In the genomic region with DNA sequence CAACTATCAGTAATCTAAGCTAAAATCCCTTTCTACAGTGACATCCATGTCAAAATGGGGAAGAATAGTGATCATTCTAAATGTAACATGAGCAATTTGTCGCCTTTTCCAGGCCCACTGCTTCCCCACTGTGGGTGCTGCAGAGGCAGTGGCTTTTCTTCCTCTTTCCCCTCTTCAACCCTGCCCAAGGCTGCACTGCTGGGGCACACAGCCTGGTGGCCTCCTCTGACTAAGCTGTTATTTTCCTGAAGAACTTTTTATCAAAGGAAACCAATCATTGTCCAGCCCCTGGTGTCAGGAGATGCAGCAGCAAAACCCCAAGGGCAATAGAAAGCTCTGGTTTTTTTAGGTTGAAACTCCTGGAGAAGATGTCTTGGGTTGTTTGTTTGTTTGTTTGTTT, we compare ENCODE assay signal across 9 cellular contexts.
DNase-seq lines count a peak whose midpoint lies in the region; ATAC-seq, FAIRE-seq and TF ChIP-seq lines count a peak whose summit lies in the region.
"Had no signal": no experiment of that assay in that cellular context is flagged by ENCODE, and none has a peak within 500 bp of the region (broad histone marks: within the 10 kb centered on the region; RNA-seq: fewer than 3 reads in every experiment).

No MANE protein-coding gene starts in this region.

- H3K36me3 Mint-ChIP-seq in neural progenitor cell (no peaks in the 10 kb centered on the region), immature natural killer cell (no peaks in the 10 kb centered on the region)

- no peak for TF ChIP-seq POLR2A in GM12891 (IDR thresholded peaks at IDR 0.05; ENCODE audit: low read depth, low read length)
- no peak for TF ChIP-seq POLR2A in adrenal gland (IDR thresholded peaks at IDR 0.05)
- no peak for TF ChIP-seq POLR2A in esophagus muscularis mucosa (IDR thresholded peaks at IDR 0.05; ENCODE audit: low read depth)

- ATAC-seq in HG03460 (IDR thresholded peaks at IDR 0.05; ENCODE audit: unreplicated experiment) = peak; percentile 47

- no peak overlapping the region for H3K4me2 ChIP-seq in neural progenitor cell

- H4K20me1 ChIP-seq in neural progenitor cell (ENCODE audit: low read depth) = no peaks in the 10 kb centered on the region

- H3K9me3 Mint-ChIP-seq in neural progenitor cell (no peaks in the 10 kb centered on the region), immature natural killer cell (no peaks in the 10 kb centered on the region)

- H3K9me3 ChIP-seq in adrenal gland (replicated peaks in 1 of 3) = no peaks in the 10 kb centered on the region
- H3K9me3 ChIP-seq in neural progenitor cell (ENCODE audit: low read depth) = no peaks in the 10 kb centered on the region
- H3K9me3 ChIP-seq in esophagus muscularis mucosa = no peaks in the 10 kb centered on the region
- H3K9me3 ChIP-seq: ascending aorta had no signal

- H3F3A ChIP-seq in neural progenitor cell (ENCODE audit: low read depth) = peaks cover 3% of the 10 kb centered on the region

- no peaks in the 10 kb centered on the region for H3K79me2 ChIP-seq in neural progenitor cell (ENCODE audit: low read depth)

- WGBS in adrenal gland, 4 donors = 64 to 93% (median 76%) methylated on average over 1 of the region's 1 CpG
- WGBS in esophagus muscularis mucosa = 95% methylated on average over 1 of the region's 1 CpG

- DNase-seq in GM12891 (ENCODE audit: insufficient read length, low spot score) (no peak), adrenal gland (peak; percentile 28 to 64 (median 55)), neural progenitor cell (ENCODE audit: low spot score) (peak; percentile 13), esophagus muscularis mucosa (ENCODE audit: extremely low spot score) (no peak), immature natural killer cell (no peak), NCI-H2029 (lab: John Stamatoyannopoulos, UW) (no peak)
- DNase-seq in stimulated activated naive CD4-positive, alpha-beta T cell (lab: John Stamatoyannopoulos, UW) = no peak

- no peaks in the 10 kb centered on the region for H3K27me3 Mint-ChIP-seq in neural progenitor cell (ENCODE audit: insufficient read depth, low read depth)
- H3K27me3 Mint-ChIP-seq in immature natural killer cell (ENCODE audit: low read depth in 3 of 3) = peaks cover 0 to 4% (median 0%) of the 10 kb centered on the region in 3 donors

- H3K9ac ChIP-seq in neural progenitor cell = no peak overlapping the region

- H3K36me3 ChIP-seq in adrenal gland (replicated peaks in 1 of 2) (no peaks in the 10 kb centered on the region), neural progenitor cell (no peaks in the 10 kb centered on the region), esophagus muscularis mucosa (no peaks in the 10 kb centered on the region)
- H3K36me3 ChIP-seq: ascending aorta had no signal

- peak overlapping the region in 2 of 5 donors; percentile 45 to 80 for H3K27ac ChIP-seq in adrenal gland
- H3K27ac ChIP-seq in neural progenitor cell = no peak overlapping the region
- H3K27ac ChIP-seq in esophagus muscularis mucosa (replicated peaks in 1 of 4) = peak overlapping the region in 1 of 4 donors; percentile 34
- H3K27ac ChIP-seq: ascending aorta had no signal

- no peak for TF ChIP-seq EP300 in esophagus muscularis mucosa (IDR thresholded peaks at IDR 0.05)

- H2AFZ ChIP-seq in neural progenitor cell (replicated peaks) = peak overlapping the region; percentile 26

- H3K27me3 ChIP-seq in adrenal gland = no peaks in the 10 kb centered on the region
- no peaks in the 10 kb centered on the region for H3K27me3 ChIP-seq in neural progenitor cell
- H3K27me3 ChIP-seq in esophagus muscularis mucosa = no peaks in the 10 kb centered on the region
- H3K27me3 ChIP-seq: ascending aorta had no signal

- intact Hi-C loops in adrenal gland (cut with DNase I) = no loop called here
- intact Hi-C loops in esophagus muscularis mucosa (cut with DNase I) = no loop called here

- H3K27ac Mint-ChIP-seq in neural progenitor cell = no peak overlapping the region
- peak overlapping the region in 1 of 6 donors; percentile 28 for H3K27ac Mint-ChIP-seq in immature natural killer cell

- H3K4me3 Mint-ChIP-seq in neural progenitor cell = no peak overlapping the region
- peak overlapping the region in 1 of 5 donors; percentile 43 for H3K4me3 Mint-ChIP-seq in immature natural killer cell

- FAIRE-seq in GM12891 (lab: Jason Lieb, UNC) = peak; percentile 56

- H3K4me1 ChIP-seq in adrenal gland (replicated peaks in 1 of 2) = peaks cover 0 to 19% of the 10 kb centered on the region in 2 donors
- peaks cover 16% of the 10 kb centered on the region for H3K4me1 ChIP-seq in neural progenitor cell
- peaks cover 0 to 18% (median 16%) of the 10 kb centered on the region in 4 donors for H3K4me1 ChIP-seq in esophagus muscularis mucosa
- H3K4me1 ChIP-seq: ascending aorta had no signal

- H3K4me3 ChIP-seq in adrenal gland (peak overlapping the region in 1 of 4 donors; percentile 18), neural progenitor cell (no peak overlapping the region), esophagus muscularis mucosa (no peak overlapping the region)
- H3K4me3 ChIP-seq: ascending aorta had no signal

- peaks cover 27% of the 10 kb centered on the region for H3K4me1 Mint-ChIP-seq in neural progenitor cell
- H3K4me1 Mint-ChIP-seq in immature natural killer cell = peaks cover 5 to 15% of the 10 kb centered on the region in 2 donors

- peak in 5 of 6 experiments; percentile 10 to 49 (median 41) for TF ChIP-seq CTCF in adrenal gland (IDR thresholded peaks at IDR 0.05)
- no peak for TF ChIP-seq CTCF in neural progenitor cell (IDR thresholded peaks at IDR 0.05)
- peak in 1 of 3 experiments; percentile 25 for TF ChIP-seq CTCF in esophagus muscularis mucosa (IDR thresholded peaks at IDR 0.05)

TF ChIP-seq in GM12891, 5 proteins besides CTCF, POLR2A, EP300 and RAD21:
- no peak for TF ChIP-seq POLR2AphosphoS5 (IDR thresholded peaks at IDR 0.05; ENCODE audit: low read depth, low read length)
- no peak for TF ChIP-seq PAX5 (IDR thresholded peaks at IDR 0.05; ENCODE audit: insufficient read depth, low read length, severe bottlenecking)
- TF ChIP-seq TAF1 (IDR thresholded peaks at IDR 0.05; ENCODE audit: low read depth, low read length) = no peak
- no peak for TF ChIP-seq POU2F2 (IDR thresholded peaks at IDR 0.05; ENCODE audit: low read depth, low read length)
- no peak for TF ChIP-seq SPI1 (IDR thresholded peaks at IDR 0.05; ENCODE audit: low read depth, low read length)

Comparison
In these comparisons a context has a peak if more than half of its experiments do, and no peak if none do; other contexts are left out.
1. DNase-seq: peak in adrenal gland (7 of 7) and neural progenitor cell (single experiment); none in GM12891 (single experiment), esophagus muscularis mucosa (single experiment), immature natural killer cell (0 of 3), stimulated activated naive CD4-positive, alpha-beta T cell (0 of 6) and NCI-H2029 (single experiment).